In genomic region chr18:5632041-5632440, GRCh38 we compare ENCODE assay signal across 3 cellular contexts.
"Had no signal": no experiment of that assay in that cellular context is flagged by ENCODE, and none has a peak within 500 bp of the region (broad histone marks: within the 10 kb centered on the region; RNA-seq: fewer than 3 reads in every experiment).

No MANE protein-coding gene starts in this region.

- H3K4me3 ChIP-seq: GM12878 had no signal

- DNase-seq: GDM1, GF-D8 had no signal
